Comparison of ENCODE assay signal across 1 cellular context in genomic region chr16:51132484-51132883, GRCh38.
TF ChIP-seq lines count a peak whose summit lies in the region.

No MANE protein-coding gene starts in this region.

TF ChIP-seq in HEK293, 187 proteins besides CTCF, POLR2A, EP300 and RAD21 (continued from another document):
- TF ChIP-seq ZNF280D (tag by site-specific recombination; IDR thresholded peaks at IDR 0.05): no peak
- no peak for TF ChIP-seq ZBTB10 (tag by site-specific recombination; IDR thresholded peaks at IDR 0.05)
- TF ChIP-seq MYNN (tag by site-specific recombination; IDR thresholded peaks at IDR 0.05; ENCODE audit: borderline replicate concordance): no peak
- TF ChIP-seq ZNF561 (tag by site-specific recombination; IDR thresholded peaks at IDR 0.05; ENCODE audit: borderline replicate concordance): no peak
- TF ChIP-seq ZNF645 (tag by site-specific recombination; IDR thresholded peaks at IDR 0.05): no peak
- TF ChIP-seq ZNF692 (tag by site-specific recombination; IDR thresholded peaks at IDR 0.05): 0 out of 2 replicates have a peak, but pooled peaks have one; percentile 15
- no peak for TF ChIP-seq ZNF747 (tag by site-specific recombination; IDR thresholded peaks at IDR 0.05)
- no peak for TF ChIP-seq REPIN1 (tag by site-specific recombination; IDR thresholded peaks at IDR 0.05; ENCODE audit: low read depth)
- TF ChIP-seq ZNF274 (IDR thresholded peaks at IDR 0.05; ENCODE audit: low read length): no peak
- no peak for TF ChIP-seq ZNF274 (tag by site-specific recombination; IDR thresholded peaks at IDR 0.05; ENCODE audit: borderline replicate concordance)
- TF ChIP-seq ZNF544 (tag by site-specific recombination; IDR thresholded peaks at IDR 0.05): no peak
- TF ChIP-seq ZNF654 (tag by site-specific recombination; IDR thresholded peaks at IDR 0.05; ENCODE audit: low read depth): no peak
- no peak for TF ChIP-seq GLIS1 (tag by site-specific recombination; IDR thresholded peaks at IDR 0.05)
- TF ChIP-seq ZNF843 (tag by site-specific recombination; IDR thresholded peaks at IDR 0.05): 0 out of 2 replicates have a peak, but pooled peaks have one; percentile 35
- peak; percentile 83 for TF ChIP-seq TCF7L2 (IDR thresholded peaks at IDR 0.05; ENCODE audit: borderline replicate concordance, low read depth, low read length)
- TF ChIP-seq ZEB2 (tag by site-specific recombination; IDR thresholded peaks at IDR 0.05): 0 out of 2 replicates have a peak, but pooled peaks have one; percentile 28
- TF ChIP-seq ZNF585B (tag by site-specific recombination; IDR thresholded peaks at IDR 0.05): no peak
- TF ChIP-seq KLF16 (tag by site-specific recombination; IDR thresholded peaks at IDR 0.05): no peak
- TF ChIP-seq ZNF610 (tag by site-specific recombination; IDR thresholded peaks at IDR 0.05; ENCODE audit: borderline replicate concordance): no peak
- no peak for TF ChIP-seq ZNF138 (tag by site-specific recombination; IDR thresholded peaks at IDR 0.05; ENCODE audit: borderline replicate concordance)
- peak; percentile 85 for TF ChIP-seq ZNF335 (tag by site-specific recombination; conservative IDR thresholded peaks at IDR 0.05)
- no peak for TF ChIP-seq ZNF26 (tag by site-specific recombination; IDR thresholded peaks at IDR 0.05)
- no peak for TF ChIP-seq ZNF707 (tag by site-specific recombination; IDR thresholded peaks at IDR 0.05)
- no peak for TF ChIP-seq ZNF501 (tag by site-specific recombination; IDR thresholded peaks at IDR 0.05)
- TF ChIP-seq ZNF426 (tag by site-specific recombination; IDR thresholded peaks at IDR 0.05): no peak
- peak; percentile 72 for TF ChIP-seq PRDM6 (tag by site-specific recombination; IDR thresholded peaks at IDR 0.05)
- peak; percentile 27; the same call in 1 of the 2 replicates for TF ChIP-seq WT1 (tag by site-specific recombination; IDR thresholded peaks at IDR 0.05)
